8 cellular contexts compared by ENCODE assay signal in the genomic region with DNA sequence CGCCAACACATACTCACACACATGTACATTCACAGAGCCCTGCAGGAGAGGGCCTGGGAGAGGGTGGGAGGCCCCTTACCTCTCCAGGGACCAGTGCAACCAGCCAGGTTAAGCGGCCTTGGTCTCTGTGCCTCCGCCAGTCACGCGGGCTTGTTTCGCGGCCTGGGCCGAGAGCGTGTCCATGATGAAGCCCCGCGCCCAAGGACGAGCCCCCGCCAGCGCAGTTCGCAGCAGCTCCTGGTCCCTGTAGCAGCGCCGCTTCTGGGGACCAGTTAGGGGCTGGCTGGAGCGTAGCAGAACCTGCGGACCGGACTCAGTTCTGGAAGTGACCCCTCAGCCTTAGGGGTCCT. TPM values are rescaled to one million over a fixed set of nuclear protein-coding genes. Genes with fewer than 3 reads are reported as not detected.
A peak's percentile ranks its signal among the peaks of the same experiment; 100 is the strongest.
DNase-seq lines count a peak whose midpoint lies in the region; ATAC-seq and TF ChIP-seq lines count a peak whose summit lies in the region.

No MANE protein-coding gene starts in this region.

- no peaks in the 10 kb centered on the region for H3K79me2 ChIP-seq in GM23248 (ENCODE audit: insufficient read depth)

- TF ChIP-seq CTCF in Peyer's patch (IDR thresholded peaks at IDR 0.05) (no peak), fibroblast of pulmonary artery (IDR thresholded peaks at IDR 0.05; ENCODE audit: low read length, missing control alignments) (no peak), retinal pigment epithelial cell (conservative IDR thresholded peaks at IDR 0.05; ENCODE audit: low read depth, low read length) (no peak)

- no peak overlapping the region for H3K27ac ChIP-seq in GM23248
- peak overlapping the region; percentile 66 to 88 (median 78) for H3K27ac ChIP-seq in Peyer's patch

- H3K4me3 ChIP-seq in GM23248 (peak overlapping the region; percentile 73; the same call in 1 of the 2 replicates), Peyer's patch (peak overlapping the region; percentile 63 to 76 (median 72)), fibroblast of pulmonary artery (replicated peaks; ENCODE audit: low read depth, low read length) (peak overlapping the region; percentile 69), retinal pigment epithelial cell (ENCODE audit: low read length) (peak overlapping the region; percentile 56)

- ATAC-seq in HG03097 (IDR thresholded peaks at IDR 0.05; ENCODE audit: low FRiP score, unreplicated experiment) = no peak
- ATAC-seq in GM18505 (IDR thresholded peaks at IDR 0.05; ENCODE audit: unreplicated experiment) = no peak
- no peak for ATAC-seq in activated CD4-positive, CD25-positive, alpha-beta regulatory T cell treated with anti-CD3 and anti-CD28 coated beads, Interleukin-2, amount 50 U/mL, for 24 hours

- H3K36me3 ChIP-seq in GM23248 (ENCODE audit: low read depth) (no peaks in the 10 kb centered on the region), Peyer's patch (no peaks in the 10 kb centered on the region)

- DNase-seq in GM23248 (no peak), Peyer's patch (peak in 1 of 3 donors; percentile 52), fibroblast of pulmonary artery (ENCODE audit: low read depth) (no peak), retinal pigment epithelial cell (ENCODE audit: low read depth) (no peak), NCI-H510A (lab: John Stamatoyannopoulos, UW) (no peak)

- H3K4me2 ChIP-seq in GM23248 (ENCODE audit: unreplicated experiment) = no peak overlapping the region

- H4K20me1 ChIP-seq in GM23248 (ENCODE audit: insufficient read depth) = no peaks in the 10 kb centered on the region

- TF ChIP-seq POLR2A in Peyer's patch (IDR thresholded peaks at IDR 0.05) (no peak), GM18505 (IDR thresholded peaks at IDR 0.05; ENCODE audit: borderline replicate concordance, extremely low read depth, insufficient read depth, insufficient read length) (no peak)

- in situ Hi-C loops in GM23248 (cut with MboI) = no loop called here

- 84 to 90% methylated on average over 19 to 20 of the region's 20 CpGs for WGBS in GM23248 (ENCODE audit: low coverage in 1 of 2, low lambda C conversion rate in 2 of 2, missing lambda C conversion rate in 2 of 2), 2 experiments

- no peak overlapping the region for H2AFZ ChIP-seq in GM23248

- H3K9me2 ChIP-seq in GM23248 (ENCODE audit: insufficient read depth) = no peaks in the 10 kb centered on the region

- H3K27me3 ChIP-seq in GM23248 (replicated peaks; ENCODE audit: insufficient read depth) (no peaks in the 10 kb centered on the region), Peyer's patch (no peaks in the 10 kb centered on the region)

- H3K9ac ChIP-seq in GM23248 = no peak overlapping the region; the same call in 1 of the 2 replicates

- H3F3A ChIP-seq in GM23248 (ENCODE audit: insufficient read depth) = peaks cover 34% of the 10 kb centered on the region

- peaks cover 20% of the 10 kb centered on the region for H3K4me1 ChIP-seq in GM23248 (ENCODE audit: insufficient read depth)
- peaks cover 0 to 30% (median 5%) of the 10 kb centered on the region in 4 donors for H3K4me1 ChIP-seq in Peyer's patch

- H3K9me3 ChIP-seq in GM23248 (ENCODE audit: low read depth) = no peaks in the 10 kb centered on the region
- no peaks in the 10 kb centered on the region for H3K9me3 ChIP-seq in Peyer's patch

RNA-seq across cellular contexts. Expression of gene FAM167B, which starts 7.3 kb away (rescaled TPM):
- total RNA-seq in GM23248 (2014; rRNA removed; shearing (Covaris generic)) = 3.0 and 4.2 TPM in 2 replicates
- polyA plus RNA-seq in GM23248 (2016; fragmentation: Nextera tagmentation; extraction: Ambion mirVana) = 5.0 and 5.1 TPM in 2 replicates
- 1 to 10 TPM in 2 of 4 donors, not detected in 2; 4.1 to 5.1 TPM for total RNA-seq in Peyer's patch

RNA-seq across cellular contexts. Expression of gene LCK, which starts 11.3 kb away (rescaled TPM):
- not detected in 2 replicates for total RNA-seq in GM23248 (2014; rRNA removed; shearing (Covaris generic))
- polyA plus RNA-seq in GM23248 (2016; fragmentation: Nextera tagmentation; extraction: Ambion mirVana) = 0.24 TPM in 1 of 2 replicates, not detected in the other
- 10 to 100 TPM in 2 of 4 donors, 1 to 10 TPM in 2; 8.6 to 59.4 (median 12.4) TPM for total RNA-seq in Peyer's patch

RNA-seq across cellular contexts. Expression of gene EIF3I, which starts 17.6 kb away (rescaled TPM):
- 266 and 286 TPM in 2 replicates for total RNA-seq in GM23248 (2014; rRNA removed; shearing (Covaris generic))
- 259 and 265 TPM in 2 replicates for polyA plus RNA-seq in GM23248 (2016; fragmentation: Nextera tagmentation; extraction: Ambion mirVana)
- 100 to 1,000 TPM in 1 of 4 donors, 10 to 100 TPM in 3; 76.1 to 105 (median 84.7) TPM for total RNA-seq in Peyer's patch

RNA-seq across cellular contexts. Expression of gene TMEM234, which starts 17.6 kb away (rescaled TPM):
- 12.5 and 23.5 TPM in 2 replicates for total RNA-seq in GM23248 (2014; rRNA removed; shearing (Covaris generic))
- polyA plus RNA-seq in GM23248 (2016; fragmentation: Nextera tagmentation; extraction: Ambion mirVana) = 25.6 and 26.1 TPM in 2 replicates
- 10 to 100 TPM; 15.9 to 47.0 (median 25.4) TPM for total RNA-seq in Peyer's patch

RNA-seq across cellular contexts. Expression of gene DCDC2B, which starts 30.9 kb away (rescaled TPM):
- total RNA-seq in GM23248 (2014; rRNA removed; shearing (Covaris generic)) = not detected in 2 replicates
- polyA plus RNA-seq in GM23248 (2016; fragmentation: Nextera tagmentation; extraction: Ambion mirVana) = 0.21 and 0.25 TPM in 2 replicates
- total RNA-seq in Peyer's patch = under 1 TPM in 1 of 4 donors, not detected in 3; 0.85 TPM
